In genomic region chr12:92784795-92785562, GRCh38 we compare ENCODE assay signal across 8 cellular contexts.
A peak's percentile ranks its signal among the peaks of the same experiment; 100 is the strongest.
DNase-seq lines count a peak whose midpoint lies in the region; ATAC-seq and TF ChIP-seq lines count a peak whose summit lies in the region.

No MANE protein-coding gene starts in this region.

- H3K4me2 ChIP-seq in hepatocyte (no peak overlapping the region), smooth muscle cell (peak overlapping the region; percentile 15)

- H2AFZ ChIP-seq in hepatocyte (no peak overlapping the region), smooth muscle cell (ENCODE audit: low read depth) (no peak overlapping the region)

- peak; percentile 35 to 52 (median 38) for TF ChIP-seq CTCF in ascending aorta (IDR thresholded peaks at IDR 0.05)
- peak; percentile 63 for TF ChIP-seq CTCF in hepatocyte (IDR thresholded peaks at IDR 0.05; ENCODE audit: poor library complexity)
- peak; percentile 51 for TF ChIP-seq CTCF in smooth muscle cell (IDR thresholded peaks at IDR 0.05; ENCODE audit: borderline replicate concordance, insufficient read depth, poor library complexity, severe bottlenecking)

- peaks cover 0 to 7% of the 10 kb centered on the region in 2 donors for H3K4me1 ChIP-seq in ascending aorta
- H3K4me1 ChIP-seq in hepatocyte (ENCODE audit: insufficient read depth): no peaks in the 10 kb centered on the region
- no peaks in the 10 kb centered on the region for H3K4me1 ChIP-seq in smooth muscle cell (ENCODE audit: low read depth)

- peak; percentile 98 for ATAC-seq in GM21723 (IDR thresholded peaks at IDR 0.05; ENCODE audit: unreplicated experiment)

- WGBS in hepatocyte (ENCODE audit: low lambda C conversion rate, missing lambda C conversion rate): 65% methylated on average over 1 of the region's 1 CpG
- 83% methylated on average over 1 of the region's 1 CpG for WGBS in smooth muscle cell (ENCODE audit: low lambda C conversion rate)

- H4K20me1 ChIP-seq in hepatocyte (ENCODE audit: insufficient read depth, poor library complexity, severe bottlenecking): no peaks in the 10 kb centered on the region
- H4K20me1 ChIP-seq in smooth muscle cell (ENCODE audit: low read depth): no peaks in the 10 kb centered on the region

- DNase-seq in stimulated activated CD4-positive, alpha-beta T cell treated with anti-CD3 and anti-CD28 coated beads, Interleukin-4, amount 100 ng/mL, for 24 hours: peak; percentile 36
- no peak for DNase-seq in stimulated activated CD4-positive, alpha-beta T cell treated with anti-CD3 and anti-CD28 coated beads, Interleukin-4, amount 100 ng/mL, for 1 hour
- DNase-seq in HT1080 (ENCODE audit: low read depth) (peak; percentile 84), NCI-H82 (lab: John Stamatoyannopoulos, UW) (peak; percentile 93), ascending aorta (ENCODE audit: low spot score in 2 of 2) (no peak), hepatocyte (ENCODE audit: low spot score) (peak; percentile 82), smooth muscle cell (lab: John Stamatoyannopoulos, UW; ENCODE audit: unreplicated experiment) (no peak)

- H3K9me3 ChIP-seq in ascending aorta: no peaks in the 10 kb centered on the region
- H3K9me3 ChIP-seq in hepatocyte (ENCODE audit: low read depth): no peaks in the 10 kb centered on the region
- no peaks in the 10 kb centered on the region for H3K9me3 ChIP-seq in smooth muscle cell (replicated peaks; ENCODE audit: low read depth)

- H3K9me2 ChIP-seq in hepatocyte (replicated peaks; ENCODE audit: insufficient read depth): no peaks in the 10 kb centered on the region

- intact Hi-C loops in ascending aorta (cut with DNase I): loop anchor here (5.0 to 10.0 kb wide), 2 partner anchors 142 to 630 kb away; partner anchors contain the start of gene EEA1

- H3K4me3 ChIP-seq in ascending aorta (no peak overlapping the region), hepatocyte (no peak overlapping the region), smooth muscle cell (no peak overlapping the region)

- H3F3A ChIP-seq in smooth muscle cell (ENCODE audit: low read depth): peaks cover 15% of the 10 kb centered on the region

- H3K27ac ChIP-seq in ascending aorta: peak overlapping the region in 1 of 2 donors; percentile 17
- peak overlapping the region; percentile 22 for H3K27ac ChIP-seq in hepatocyte
- peak overlapping the region; percentile 79 for H3K27ac ChIP-seq in smooth muscle cell (ENCODE audit: low read depth)

- H3K36me3 ChIP-seq in ascending aorta (peaks cover 5 to 11% of the 10 kb centered on the region in 2 donors), hepatocyte (replicated peaks; ENCODE audit: insufficient read depth, low read depth) (no peaks in the 10 kb centered on the region), smooth muscle cell (ENCODE audit: low read depth) (peaks cover 4% of the 10 kb centered on the region)

- H3K79me2 ChIP-seq in hepatocyte (no peaks in the 10 kb centered on the region), smooth muscle cell (ENCODE audit: low read depth) (no peaks in the 10 kb centered on the region)

- H3K27me3 ChIP-seq in ascending aorta: no peaks in the 10 kb centered on the region
- no peaks in the 10 kb centered on the region for H3K27me3 ChIP-seq in hepatocyte
- H3K27me3 ChIP-seq in smooth muscle cell (ENCODE audit: low read depth): no peaks in the 10 kb centered on the region

- peak overlapping the region; percentile 34 for H3K9ac ChIP-seq in smooth muscle cell (ENCODE audit: low read depth)

Comparison
In these comparisons a context has a peak if more than half of its experiments do, and no peak if none do; other contexts are left out.
1. DNase-seq: peak in stimulated activated CD4-positive, alpha-beta T cell treated with anti-CD3 and anti-CD28 coated beads, Interleukin-4, amount 100 ng/mL, for 24 hours (single experiment), HT1080 (single experiment), NCI-H82 (single experiment) and hepatocyte (single experiment); none in stimulated activated CD4-positive, alpha-beta T cell treated with anti-CD3 and anti-CD28 coated beads, Interleukin-4, amount 100 ng/mL, for 1 hour (single experiment), ascending aorta (0 of 2) and smooth muscle cell (single experiment).
2. Peak in every context shown above with its lines, with median percentiles within 50 percentile points of each other: CTCF ChIP-seq.